ENCODE assay signal across 10 cellular contexts in genomic region chr9:63859475-63860215, GRCh38.
DNase-seq lines count a peak whose midpoint lies in the region; ATAC-seq and TF ChIP-seq lines count a peak whose summit lies in the region.
"Had no signal": no experiment of that assay in that cellular context is flagged by ENCODE, and none has a peak within 500 bp of the region (broad histone marks: within the 10 kb centered on the region; RNA-seq: fewer than 3 reads in every experiment).

No MANE protein-coding gene starts in this region.

- TF ChIP-seq CTCF in AG04449 (IDR thresholded peaks at IDR 0.05; ENCODE audit: insufficient read depth, low read length, missing control alignments) = no peak
- no peak for TF ChIP-seq CTCF in astrocyte of the spinal cord (IDR thresholded peaks at IDR 0.05; ENCODE audit: low read depth, low read length)
- no peak for TF ChIP-seq CTCF in right lobe of liver (IDR thresholded peaks at IDR 0.05)

- TF ChIP-seq POLR2A in right lobe of liver (IDR thresholded peaks at IDR 0.05) = no peak

- H3K4me1 ChIP-seq in right lobe of liver = no peaks in the 10 kb centered on the region

- POLR2A ChIA-PET in AG04449 (lab: Yijun Ruan, JAX) = no interaction called here

- DNase-seq in AG04449 (ENCODE audit: low read depth, low spot score) (no peak), astrocyte of the spinal cord (ENCODE audit: low read depth, low spot score) (peak; percentile 7), right lobe of liver (peak; percentile 45 to 63 (median 59)), sciatic nerve (ENCODE audit: low spot score) (no peak), KBM-7 (no peak)
- DNase-seq: cerebellar nuclear complex had no signal

- H3K27ac Mint-ChIP-seq in IgD-negative memory B cell = peak overlapping the region in 1 of 3 donors; percentile 84

- H3K27me3 ChIP-seq in right lobe of liver = no peaks in the 10 kb centered on the region

- CTCF ChIA-PET in AG04449 (lab: Yijun Ruan, JAX) = no interaction called here

- peak; percentile 67 to 77 (median 74) for ATAC-seq in right lobe of liver
- no peak for ATAC-seq in sciatic nerve
- no peak for ATAC-seq in HG03095 (IDR thresholded peaks at IDR 0.05; ENCODE audit: unreplicated experiment)
- ATAC-seq in GM21528 (IDR thresholded peaks at IDR 0.05; ENCODE audit: low FRiP score, unreplicated experiment) = no peak
- ATAC-seq: Panc1 had no signal

- no peaks in the 10 kb centered on the region for H3K36me3 ChIP-seq in right lobe of liver

- peak overlapping the region; percentile 25; the same call in 1 of the 2 replicates for H3K4me3 ChIP-seq in AG04449 (ENCODE audit: low read depth, low read length)
- H3K4me3 ChIP-seq in astrocyte of the spinal cord (ENCODE audit: low read depth, low read length) = peak overlapping the region; percentile 26
- H3K4me3 ChIP-seq in right lobe of liver = peak overlapping the region; percentile 30 to 56 (median 48)

- 49% methylated on average over 14 of the region's 52 CpGs for WGBS in right lobe of liver (ENCODE audit: insufficient coverage, low coverage, low lambda C conversion rate, missing lambda C conversion rate)

- peaks cover 0 to 2% (median 0%) of the 10 kb centered on the region in 3 donors for H3K4me1 Mint-ChIP-seq in IgD-negative memory B cell

- in situ Hi-C loops in astrocyte of the spinal cord (cut with HindIII; ENCODE audit: low sequenced_read_pairs) = no loop called here
- in situ Hi-C loops in KBM-7 (cut with MboI; ENCODE audit: low pct_unique_long_range_greater_than_20kb, low sequenced_read_pairs) = no loop called here

- peak overlapping the region in 3 of 4 donors; percentile 24 to 78 (median 37) for H3K4me3 Mint-ChIP-seq in IgD-negative memory B cell

- no peaks in the 10 kb centered on the region for H3K36me3 Mint-ChIP-seq in IgD-negative memory B cell

- H3K9me3 ChIP-seq in right lobe of liver = no peaks in the 10 kb centered on the region

- H3K27me3 Mint-ChIP-seq in IgD-negative memory B cell = no peaks in the 10 kb centered on the region

- peak overlapping the region in 1 of 3 donors; percentile 24 for H3K27ac ChIP-seq in right lobe of liver

- intact Hi-C loops in right lobe of liver (cut with DNase I) (no loop called here), sciatic nerve (cut with DNase I) (no loop called here)

- H3K9me3 Mint-ChIP-seq in IgD-negative memory B cell = peaks cover 3 to 11% (median 6%) of the 10 kb centered on the region in 3 donors

Comparison
In these comparisons a context has a peak if more than half of its experiments do, and no peak if none do; other contexts are left out.
1. DNase-seq: peak in astrocyte of the spinal cord (single experiment) and right lobe of liver (3 of 3); none in AG04449 (single experiment), sciatic nerve (single experiment) and KBM-7 (single experiment).
2. ATAC-seq: peak in right lobe of liver (4 of 4); none in sciatic nerve (single experiment), HG03095 (single experiment) and GM21528 (single experiment).
3. Peak in every context shown above with its lines, with median percentiles within 50 percentile points of each other: H3K4me3 ChIP-seq.